In the genomic region with DNA sequence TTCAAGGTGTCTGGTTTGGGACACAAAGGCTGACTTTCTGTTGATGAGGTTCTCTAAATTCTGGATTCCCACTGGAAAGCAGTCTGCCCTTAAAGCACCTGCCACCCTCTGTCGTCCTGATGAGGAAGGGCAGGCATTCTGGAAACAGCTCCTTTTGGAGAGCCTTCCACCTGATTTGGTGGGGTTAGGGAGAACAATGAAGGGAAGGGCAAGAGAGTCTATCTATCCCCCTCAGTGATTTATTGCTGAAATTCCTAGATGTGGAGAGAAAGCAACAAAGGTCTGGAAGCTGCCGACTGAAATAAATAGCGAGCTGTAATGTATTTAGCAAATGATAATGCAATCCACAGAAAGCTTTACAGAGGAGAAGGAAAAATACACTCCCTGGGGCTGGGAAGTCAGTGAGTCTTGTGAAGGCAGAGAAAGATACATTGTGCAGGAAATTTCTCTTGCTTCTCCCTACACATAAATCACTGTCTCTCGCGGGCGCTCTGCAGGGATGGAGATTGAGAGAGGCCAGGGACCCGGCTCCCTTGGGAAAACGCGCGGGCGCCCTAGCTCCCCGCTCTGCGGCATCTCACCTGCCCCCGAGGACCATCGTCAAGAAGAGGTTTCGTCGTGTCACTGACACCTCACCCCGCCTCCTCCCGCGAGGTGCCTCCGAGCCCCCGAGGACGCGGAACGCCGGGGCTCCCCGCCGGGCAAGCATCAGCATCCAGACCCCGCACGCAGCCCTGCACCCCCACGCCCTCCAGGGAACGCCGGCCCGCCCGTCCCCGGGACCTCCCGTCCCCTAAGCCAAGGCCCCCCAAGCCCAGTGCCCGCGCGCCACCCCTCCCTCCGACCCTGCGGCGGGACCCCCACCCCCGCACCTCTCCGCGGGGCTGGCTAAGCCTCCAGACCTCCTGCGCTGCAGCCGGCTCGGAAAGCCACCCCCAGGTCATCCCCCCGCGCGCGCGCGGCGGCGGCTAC, we compare ENCODE assay signal across 1 cellular context.
TF ChIP-seq lines count a peak whose summit lies in the region.

No MANE protein-coding gene starts in this region.

TF ChIP-seq in GM12878, 131 proteins besides CTCF, POLR2A, EP300 and RAD21 (continued from another document):
- peak; percentile 17; the same call in 1 of the 2 replicates for TF ChIP-seq SMC3 (IDR thresholded peaks at IDR 0.05; ENCODE audit: borderline replicate concordance, low read length)
- TF ChIP-seq HDAC6 (IDR thresholded peaks at IDR 0.05; ENCODE audit: unreplicated experiment) = no peak
- TF ChIP-seq, protein P1, sequence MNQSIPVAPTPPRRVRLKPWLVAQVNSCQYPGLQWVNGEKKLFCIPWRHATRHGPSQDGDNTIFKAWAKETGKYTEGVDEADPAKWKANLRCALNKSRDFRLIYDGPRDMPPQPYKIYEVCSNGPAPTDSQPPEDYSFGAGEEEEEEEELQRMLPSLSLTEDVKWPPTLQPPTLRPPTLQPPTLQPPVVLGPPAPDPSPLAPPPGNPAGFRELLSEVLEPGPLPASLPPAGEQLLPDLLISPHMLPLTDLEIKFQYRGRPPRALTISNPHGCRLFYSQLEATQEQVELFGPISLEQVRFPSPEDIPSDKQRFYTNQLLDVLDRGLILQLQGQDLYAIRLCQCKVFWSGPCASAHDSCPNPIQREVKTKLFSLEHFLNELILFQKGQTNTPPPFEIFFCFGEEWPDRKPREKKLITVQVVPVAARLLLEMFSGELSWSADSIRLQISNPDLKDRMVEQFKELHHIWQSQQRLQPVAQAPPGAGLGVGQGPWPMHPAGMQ (IDR thresholded peaks at IDR 0.05; ENCODE audit: borderline replicate concordance) = no peak
- no peak for TF ChIP-seq GATAD2B (conservative IDR thresholded peaks at IDR 0.05; ENCODE audit: low read depth)
- TF ChIP-seq MEF2B (IDR thresholded peaks at IDR 0.05; ENCODE audit: partially characterized antibody, poor library complexity, severe bottlenecking) = peak; percentile 65
- peak; percentile 70 for TF ChIP-seq SUZ12 (IDR thresholded peaks at IDR 0.05; ENCODE audit: unreplicated experiment)
- TF ChIP-seq BACH1 (IDR thresholded peaks at IDR 0.05; ENCODE audit: borderline replicate concordance) = no peak
- TF ChIP-seq KAT2A (conservative IDR thresholded peaks at IDR 0.05; ENCODE audit: control insufficient read depth, low read depth, low read length) = no peak
- TF ChIP-seq IKZF2 (IDR thresholded peaks at IDR 0.05) = no peak
